ENCODE assay signal across 21 cellular contexts in the genomic region with DNA sequence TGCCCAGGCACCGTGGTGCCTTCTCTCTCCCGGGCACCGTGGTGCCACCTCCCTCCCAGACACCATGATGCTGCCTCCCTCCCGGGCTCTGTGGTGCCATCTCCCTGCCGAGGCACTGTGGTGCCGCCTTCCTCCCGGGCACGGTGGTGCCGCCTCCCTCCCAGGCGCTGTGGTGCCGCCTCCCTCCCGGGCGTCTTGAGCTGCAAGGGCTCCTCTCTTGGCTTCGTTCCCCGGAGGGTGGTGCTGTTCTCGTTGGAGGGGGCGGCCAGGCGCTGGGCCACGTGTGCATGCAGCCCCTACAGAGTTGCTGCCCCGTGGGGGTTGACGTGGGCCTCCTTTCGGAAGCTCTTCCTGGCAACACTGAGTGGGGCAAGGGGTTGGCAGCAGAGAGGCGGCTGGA. TPM values are rescaled to one million over a fixed set of nuclear protein-coding genes. Genes with fewer than 3 reads are reported as not detected.
DNase-seq lines count a peak whose midpoint lies in the region; ATAC-seq and TF ChIP-seq lines count a peak whose summit lies in the region.
"Had no signal": no experiment of that assay in that cellular context is flagged by ENCODE, and none has a peak within 500 bp of the region (broad histone marks: within the 10 kb centered on the region; RNA-seq: fewer than 3 reads in every experiment).

No MANE protein-coding gene starts in this region.

- H3K9ac ChIP-seq in SK-N-SH (no peak overlapping the region), NT2/D1 (ENCODE audit: insufficient read length, low read depth) (peak overlapping the region; percentile 38)

- DNase-seq in SK-N-SH (peak; percentile 44), NT2/D1 (ENCODE audit: low read depth, low spot score) (no peak), foreskin keratinocyte (no peak), putamen (ENCODE audit: low spot score) (peak; percentile 54), vagina (ENCODE audit: extremely low spot score in 2 of 2) (no peak), brain microvascular endothelial cell (no peak)
- DNase-seq: activated CD4-positive, alpha-beta memory T cell treated with anti-CD3 and anti-CD28 coated beads, Interleukin-2, amount 10 ng/mL, durations not matched to agents 7 days and 5 days; activated naive CD4-positive, alpha-beta T cell treated with anti-CD3 and anti-CD28 coated beads, Interleukin-2, amount 50 U/mL, for 16 hours; aorta; CD4-positive, alpha-beta T cell; DMS79; effector memory CD4-positive, alpha-beta T cell; H7; naive thymus-derived CD4-positive, alpha-beta T cell; NCI-H146; stimulated activated CD4-positive, alpha-beta T cell treated with anti-CD3 and anti-CD28 coated beads, Interleukin-2, amount 100 ng/mL, for 48 hours; T-helper 1 cell; uterus had no signal

- H3K27me3 ChIP-seq in SK-N-SH (ENCODE audit: insufficient read depth) (no peaks in the 10 kb centered on the region), NT2/D1 (ENCODE audit: insufficient read depth, insufficient read length) (no peaks in the 10 kb centered on the region), foreskin keratinocyte (peaks cover 11% of the 10 kb centered on the region), vagina (no peaks in the 10 kb centered on the region), brain microvascular endothelial cell (replicated peaks) (no peaks in the 10 kb centered on the region)
- H3K27me3 ChIP-seq: uterus had no signal

- CTCF ChIA-PET in SK-N-SH (lab: Yijun Ruan, JAX) = interaction anchor here (1.1 to 35.7 kb wide), 5 partner anchors 16 to 145 kb away, joined by 3 to 1216 read pairs (median 8); partner anchors contain the start of genes DCXR, NOTUM and RAC3

- H3K79me2 ChIP-seq in SK-N-SH (ENCODE audit: insufficient read depth) = peaks cover 6% of the 10 kb centered on the region; the same call in 1 of the 2 replicates

- H3K4me1 ChIP-seq in SK-N-SH (ENCODE audit: control insufficient read depth in 1 of 2, insufficient read depth in 2 of 2, low read depth in 1 of 2, low read length in 1 of 2) (peaks cover 0 to 21% of the 10 kb centered on the region in 2 experiments; a peak in 1 of 4 replicates), NT2/D1 (ENCODE audit: insufficient read depth, insufficient read length) (peaks cover 33% of the 10 kb centered on the region), foreskin keratinocyte (peaks cover 4% of the 10 kb centered on the region), vagina (peaks cover 33% of the 10 kb centered on the region)
- H3K4me1 ChIP-seq: uterus had no signal

- in situ Hi-C loops in brain microvascular endothelial cell (cut with HindIII; ENCODE audit: low pct_ligation_motif_present, low sequenced_read_pairs) = no loop called here

- H4K20me1 ChIP-seq in SK-N-SH (ENCODE audit: insufficient read depth) = no peaks in the 10 kb centered on the region

- H3K27ac ChIP-seq in SK-N-SH (ENCODE audit: low read depth in 2 of 2, low read length in 1 of 2) = no peak overlapping the region; a peak in 1 of 4 replicates
- no peak overlapping the region for H3K27ac ChIP-seq in foreskin keratinocyte
- H3K27ac ChIP-seq in vagina = no peak overlapping the region
- no peak overlapping the region for H3K27ac ChIP-seq in brain microvascular endothelial cell
- H3K27ac ChIP-seq: VCaP had no signal

- POLR2A ChIA-PET in SK-N-SH (lab: Yijun Ruan, JAX) = no interaction called here

- H3F3A ChIP-seq in SK-N-SH (replicated peaks; ENCODE audit: insufficient read depth) = peaks cover 12% of the 10 kb centered on the region

- TF ChIP-seq RAD21 in SK-N-SH (IDR thresholded peaks at IDR 0.05; ENCODE audit: low read length) = no peak

- no peaks in the 10 kb centered on the region for H3K9me3 ChIP-seq in SK-N-SH
- no peaks in the 10 kb centered on the region for H3K9me3 ChIP-seq in NT2/D1 (ENCODE audit: insufficient read depth, low read length)
- no peaks in the 10 kb centered on the region for H3K9me3 ChIP-seq in vagina
- H3K9me3 ChIP-seq: uterus had no signal

- no peaks in the 10 kb centered on the region for H3K9me2 ChIP-seq in SK-N-SH

- no peak for TF ChIP-seq POLR2A in vagina (IDR thresholded peaks at IDR 0.05)

- H3K4me2 ChIP-seq in SK-N-SH = no peak overlapping the region

- 81% methylated on average over 21 of the region's 23 CpGs for WGBS in SK-N-SH (ENCODE audit: low lambda C conversion rate)

- no peak for TF ChIP-seq EP300 in SK-N-SH (IDR thresholded peaks at IDR 0.05; ENCODE audit: borderline replicate concordance in 1 of 2, low read depth in 1 of 2, low read length in 1 of 2)

- TF ChIP-seq CTCF in SK-N-SH (IDR thresholded peaks at IDR 0.05) (no peak), foreskin keratinocyte (conservative IDR thresholded peaks at IDR 0.05) (peak; percentile 51), vagina (IDR thresholded peaks at IDR 0.05) (no peak), brain microvascular endothelial cell (IDR thresholded peaks at IDR 0.05; ENCODE audit: low read depth, low read length, missing control alignments) (no peak)

- no peak overlapping the region for H2AFZ ChIP-seq in SK-N-SH (ENCODE audit: low read depth)

- no peak overlapping the region for H3K4me3 ChIP-seq in SK-N-SH (ENCODE audit: low read depth in 2 of 2, low read length in 1 of 2)
- H3K4me3 ChIP-seq in NT2/D1 (ENCODE audit: insufficient read length, low read depth) = no peak overlapping the region
- H3K4me3 ChIP-seq in vagina = no peak overlapping the region
- H3K4me3 ChIP-seq in brain microvascular endothelial cell (ENCODE audit: low read depth, low read length) = no peak overlapping the region
- H3K4me3 ChIP-seq: uterus had no signal

- intact Hi-C loops in vagina (cut with DNase I) = loop anchor here (5.0 kb wide), 1 partner anchor 52 kb away; the partner anchor contains the start of gene NOTUM

- peaks cover 7 to 23% of the 10 kb centered on the region in 2 experiments for H3K36me3 ChIP-seq in SK-N-SH (replicated peaks in 1 of 2; ENCODE audit: control insufficient read depth in 1 of 2, insufficient read depth in 2 of 2, low read length in 1 of 2)
- peaks cover 57% of the 10 kb centered on the region for H3K36me3 ChIP-seq in NT2/D1 (ENCODE audit: insufficient read depth, insufficient read length, low read length)
- H3K36me3 ChIP-seq in vagina = no peaks in the 10 kb centered on the region
- H3K36me3 ChIP-seq in brain microvascular endothelial cell (replicated peaks) = no peaks in the 10 kb centered on the region
- H3K36me3 ChIP-seq: uterus had no signal

- ATAC-seq in SK-N-SH treated with all-trans-retinoic acid at 6 μM for 48 hours (no peak), foreskin keratinocyte (no peak), GM18520 (IDR thresholded peaks at IDR 0.05; ENCODE audit: unreplicated experiment) (no peak)
- ATAC-seq: naive thymus-derived CD4-positive, alpha-beta T cell had no signal

TF ChIP-seq in SK-N-SH, 30 proteins besides CTCF, POLR2A, EP300 and RAD21 (continues in another document):
- no peak for TF ChIP-seq NRF1 (IDR thresholded peaks at IDR 0.05; ENCODE audit: low read depth, low read length)
- no peak for TF ChIP-seq RCOR1 (IDR thresholded peaks at IDR 0.05; ENCODE audit: low read length)
- TF ChIP-seq SMC3 (IDR thresholded peaks at IDR 0.05; ENCODE audit: low read depth, low read length) = no peak
- no peak for TF ChIP-seq USF1 (IDR thresholded peaks at IDR 0.05; ENCODE audit: borderline replicate concordance, low read depth)
- TF ChIP-seq POLR2AphosphoS5 (IDR thresholded peaks at IDR 0.05; ENCODE audit: low read depth, low read length) = no peak

TF ChIP-seq in SK-N-SH treated with all-trans-retinoic acid at 6 μM for 48 hours, 23 proteins besides CTCF, POLR2A, EP300 and RAD21:
- no peak for TF ChIP-seq PPARA (CRISPR knock-in tag; IDR thresholded peaks at IDR 0.05; ENCODE audit: borderline replicate concordance)

RNA-seq across cellular contexts. Expression of gene CENPX, which starts 8.2 kb away (rescaled TPM):
- polyA plus RNA-seq in SK-N-SH (2012; rRNA removed) = 247 and 255 TPM in 2 replicates
- polyA plus RNA-seq in SK-N-SH (2012; cell fraction: cytosol; rRNA removed) = 145 and 202 TPM in 2 replicates
- polyA plus RNA-seq in SK-N-SH (2012; cell fraction: nucleus; rRNA removed) = 332 and 419 TPM in 2 replicates
- 87.1 and 87.4 TPM in 2 replicates for total RNA-seq in foreskin keratinocyte
- polyA plus RNA-seq in foreskin keratinocyte = 135 and 144 TPM in 2 replicates
- 101 TPM for total RNA-seq in vagina

RNA-seq across cellular contexts. Expression of gene LRRC45, which starts 8.7 kb away (rescaled TPM):
- polyA plus RNA-seq in SK-N-SH (2012; rRNA removed) (30.3 and 31.5 TPM in 2 replicates), foreskin keratinocyte (12.7 and 12.8 TPM in 2 replicates)
- 9.3 and 14.9 TPM in 2 replicates for polyA plus RNA-seq in SK-N-SH (2012; cell fraction: cytosol; rRNA removed)
- polyA plus RNA-seq in SK-N-SH (2012; cell fraction: nucleus; rRNA removed) = 125 and 148 TPM in 2 replicates
- total RNA-seq in foreskin keratinocyte (15.9 and 16.2 TPM in 2 replicates), vagina (14.0 TPM)

RNA-seq across cellular contexts. Expression of gene RAC3, which starts 17.0 kb away (rescaled TPM):
- 69.9 and 83.6 TPM in 2 replicates for polyA plus RNA-seq in SK-N-SH (2012; rRNA removed)
- 34.1 and 51.7 TPM in 2 replicates for polyA plus RNA-seq in SK-N-SH (2012; cell fraction: cytosol; rRNA removed)
- polyA plus RNA-seq in SK-N-SH (2012; cell fraction: nucleus; rRNA removed) = 103 and 145 TPM in 2 replicates
- total RNA-seq in foreskin keratinocyte = 27.5 and 30.2 TPM in 2 replicates
- 43.9 and 46.1 TPM in 2 replicates for polyA plus RNA-seq in foreskin keratinocyte
- total RNA-seq in vagina = 12.8 TPM
- polyA plus RNA-seq: naive thymus-derived CD4-positive, alpha-beta T cell had no signal

RNA-seq across cellular contexts. Expression of gene DCXR, which starts 23.1 kb away (rescaled TPM):
- 153 and 190 TPM in 2 replicates for polyA plus RNA-seq in SK-N-SH (2012; rRNA removed)
- polyA plus RNA-seq in SK-N-SH (2012; cell fraction: cytosol; rRNA removed) = 75.6 and 113 TPM in 2 replicates
- 168 and 433 TPM in 2 replicates for polyA plus RNA-seq in SK-N-SH (2012; cell fraction: nucleus; rRNA removed)
- total RNA-seq in foreskin keratinocyte = 59.6 and 69.0 TPM in 2 replicates
- polyA plus RNA-seq in foreskin keratinocyte = 97.4 and 98.0 TPM in 2 replicates
- 106 TPM for total RNA-seq in vagina

RNA-seq across cellular contexts. Expression of gene ASPSCR1, which starts 37.0 kb away (rescaled TPM):
- 27.5 and 36.2 TPM in 2 replicates for polyA plus RNA-seq in SK-N-SH (2012; rRNA removed)
- polyA plus RNA-seq in SK-N-SH (2012; cell fraction: cytosol; rRNA removed) = 13.9 and 21.1 TPM in 2 replicates
- polyA plus RNA-seq in SK-N-SH (2012; cell fraction: nucleus; rRNA removed) = 98.9 and 121 TPM in 2 replicates
- 16.7 and 20.2 TPM in 2 replicates for total RNA-seq in foreskin keratinocyte
- 16.6 and 21.5 TPM in 2 replicates for polyA plus RNA-seq in foreskin keratinocyte
- total RNA-seq in vagina = 31.2 TPM

Comparison
In these comparisons a context has a peak if more than half of its experiments do, and no peak if none do; other contexts are left out.
1. DNase-seq: peak in SK-N-SH (single experiment) and putamen (single experiment); none in NT2/D1 (single experiment), foreskin keratinocyte (0 of 2), vagina (0 of 2) and brain microvascular endothelial cell (single experiment).